In the genomic region with DNA sequence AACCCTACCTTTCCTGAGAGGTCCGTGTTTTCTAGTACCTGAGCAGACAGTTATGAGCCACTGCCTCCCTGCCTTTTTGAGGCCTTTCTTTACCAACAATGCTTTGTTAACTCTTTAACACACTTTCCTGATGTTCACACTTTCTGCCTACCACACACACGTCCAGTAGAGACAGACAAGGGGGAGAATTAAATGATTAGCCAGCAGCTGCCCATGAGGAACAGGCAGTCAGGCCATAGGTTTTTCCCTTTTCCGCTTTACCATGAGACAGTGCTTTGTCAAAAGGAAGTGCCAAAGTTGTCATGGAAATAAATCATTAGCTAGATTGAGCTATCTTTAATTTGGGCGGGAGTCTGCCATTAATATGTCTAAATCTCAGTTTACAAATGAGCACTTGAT, we compare ENCODE assay signal across 17 cellular contexts.
DNase-seq lines count a peak whose midpoint lies in the region; ATAC-seq and TF ChIP-seq lines count a peak whose summit lies in the region.
"Had no signal": no experiment of that assay in that cellular context is flagged by ENCODE, and none has a peak within 500 bp of the region (broad histone marks: within the 10 kb centered on the region; RNA-seq: fewer than 3 reads in every experiment).

No MANE protein-coding gene starts in this region.

- H3K27ac Mint-ChIP-seq in CD8-positive, alpha-beta memory T cell, result peak overlapping the region; percentile 69 to 99 (median 94)
- H3K27ac Mint-ChIP-seq in T-cell (peak overlapping the region; percentile 94 to 98), nephron progenitor cell (peak overlapping the region; percentile 64)

- WGBS in mesendoderm (ENCODE audit: extremely low coverage, insufficient coverage, low lambda C conversion rate), result no CpG with 5 or more reads among the region's 4 CpGs

- no peak overlapping the region for H4K8ac ChIP-seq in mesendoderm (ENCODE audit: low read depth, low read length)

- no peaks in the 10 kb centered on the region for H3K36me3 ChIP-seq in CD8-positive, alpha-beta memory T cell (ENCODE audit: insufficient read depth, low read length)
- no peaks in the 10 kb centered on the region for H3K36me3 ChIP-seq in mesendoderm (ENCODE audit: control insufficient read depth, insufficient read depth, low read length)
- H3K36me3 ChIP-seq: SJSA1 had no signal

- no peak overlapping the region for H3K56ac ChIP-seq in mesendoderm (ENCODE audit: low read length)

- peaks cover 12% of the 10 kb centered on the region for H3K79me2 ChIP-seq in mesendoderm (ENCODE audit: control insufficient read depth, insufficient read depth, low read length)

- CTCF ChIA-PET in CD8-positive, alpha-beta memory T cell (lab: Charles Lee), result interaction anchor here (15.2 kb wide), 1 partner anchor 102 kb away, joined by 269 read pairs; the partner anchor contains the start of gene PITPNC1
- CTCF ChIA-PET in T-cell (lab: Charles Lee), result interaction anchor here in 1 of 2 donors (1.4 kb wide), 1 partner anchor 103 kb away, joined by 4 read pairs; no protein-coding TSS in a partner anchor

- H3K79me1 ChIP-seq in mesendoderm (ENCODE audit: low read length), result peaks cover 18% of the 10 kb centered on the region

- TF ChIP-seq CTCF in dorsolateral prefrontal cortex (IDR thresholded peaks at IDR 0.05 in 54 of 56, conservative IDR thresholded peaks at IDR 0.05 in 2 of 56; ENCODE audit: low read depth in 1 of 56, partially characterized antibody in 56 of 56) (no peak), nephron progenitor cell (IDR thresholded peaks at IDR 0.05) (no peak), omental fat pad (IDR thresholded peaks at IDR 0.05) (no peak)

- no peaks in the 10 kb centered on the region for H3K9me3 Mint-ChIP-seq in CD8-positive, alpha-beta memory T cell
- no peaks in the 10 kb centered on the region for H3K9me3 Mint-ChIP-seq in T-cell
- H3K9me3 Mint-ChIP-seq in nephron progenitor cell, result no peaks in the 10 kb centered on the region

- POLR2A ChIA-PET in CD8-positive, alpha-beta memory T cell (lab: Charles Lee), result interaction anchor here (1.6 to 5.1 kb wide), 2 partner anchors 37 to 101 kb away, joined by 5 to 38 read pairs; no protein-coding TSS in a partner anchor
- POLR2A ChIA-PET in T-cell (lab: Charles Lee), result no interaction called here

- H3K27ac ChIP-seq in CD8-positive, alpha-beta memory T cell (ENCODE audit: low read depth, low read length), result peak overlapping the region; percentile 36
- H3K27ac ChIP-seq in dorsolateral prefrontal cortex (peak overlapping the region in 54 of 59 donors; percentile 15 to 97 (median 84)), mesendoderm (ENCODE audit: low read depth, low read length) (no peak overlapping the region)
- H3K27ac ChIP-seq: SJSA1 had no signal

- no peak for DNase-seq in CD8-positive, alpha-beta memory T cell
- no peak for DNase-seq in T-cell
- no peak for DNase-seq in dorsolateral prefrontal cortex
- no peak for DNase-seq in nephron progenitor cell
- DNase-seq in omental fat pad (ENCODE audit: low spot score), result no peak
- no peak for DNase-seq in mesendoderm
- DNase-seq in DMS53 treated with DMSO at 0.1 percent for 48 hours (lab: John Stamatoyannopoulos, UW; ENCODE audit: unreplicated experiment), result no peak
- DNase-seq: Calu3, cortex of kidney, foreskin melanocyte, kidney, NCI-H146, NCI-H82, small intestine, trophoblast cell had no signal

- H3K9ac ChIP-seq in mesendoderm (ENCODE audit: low read length), result no peak overlapping the region

- H3K4me3 ChIP-seq in CD8-positive, alpha-beta memory T cell (ENCODE audit: low read length), result no peak overlapping the region
- H3K4me3 ChIP-seq in dorsolateral prefrontal cortex, result no peak overlapping the region
- no peak overlapping the region for H3K4me3 ChIP-seq in mesendoderm (ENCODE audit: low read length)
- H3K4me3 ChIP-seq: SJSA1 had no signal

- peaks cover 76 to 87% (median 86%) of the 10 kb centered on the region in 3 donors for H3K4me1 Mint-ChIP-seq in CD8-positive, alpha-beta memory T cell
- H3K4me1 Mint-ChIP-seq in T-cell, result peaks cover 76 to 87% (median 84%) of the 10 kb centered on the region in 3 donors
- H3K4me1 Mint-ChIP-seq in nephron progenitor cell, result peaks cover 64% of the 10 kb centered on the region

- no peaks in the 10 kb centered on the region for H3K27me3 ChIP-seq in CD8-positive, alpha-beta memory T cell (ENCODE audit: insufficient read depth, low read length, poor library complexity, severe bottlenecking)
- H3K27me3 ChIP-seq in dorsolateral prefrontal cortex (no peaks in the 10 kb centered on the region), mesendoderm (ENCODE audit: insufficient read depth, low read length, poor library complexity) (no peaks in the 10 kb centered on the region)
- H3K27me3 ChIP-seq: SJSA1 had no signal

- peaks cover 67% of the 10 kb centered on the region for H3K4me1 ChIP-seq in CD8-positive, alpha-beta memory T cell (ENCODE audit: insufficient read depth, low read length)
- peaks cover 2% of the 10 kb centered on the region for H3K4me1 ChIP-seq in mesendoderm (ENCODE audit: control insufficient read depth, low read depth, low read length)

- H3K4me3 Mint-ChIP-seq in CD8-positive, alpha-beta memory T cell, result peak overlapping the region; percentile 38 to 85 (median 68)
- peak overlapping the region; percentile 31 to 80 (median 77) for H3K4me3 Mint-ChIP-seq in T-cell
- H3K4me3 Mint-ChIP-seq in nephron progenitor cell, result no peak overlapping the region

- H2BK15ac ChIP-seq in mesendoderm (replicated peaks; ENCODE audit: low read depth), result no peak overlapping the region

- ATAC-seq in T-cell (replicated peaks in 1 of 4), result no peak
- no peak for ATAC-seq in HG03095 (IDR thresholded peaks at IDR 0.05; ENCODE audit: unreplicated experiment)
- no peak for ATAC-seq in omental fat pad (ENCODE audit: low FRiP score)

- no peaks in the 10 kb centered on the region for H3K27me3 Mint-ChIP-seq in CD8-positive, alpha-beta memory T cell
- H3K27me3 Mint-ChIP-seq in T-cell, result no peaks in the 10 kb centered on the region
- peaks cover 6% of the 10 kb centered on the region for H3K27me3 Mint-ChIP-seq in nephron progenitor cell (ENCODE audit: low read depth, poor library complexity)

- H3K4ac ChIP-seq in mesendoderm (ENCODE audit: low read depth, low read length), result no peak overlapping the region

- H3K18ac ChIP-seq in mesendoderm (ENCODE audit: low read length), result no peak overlapping the region

- no peaks in the 10 kb centered on the region for H3K9me3 ChIP-seq in CD8-positive, alpha-beta memory T cell (ENCODE audit: low read length)
- H3K9me3 ChIP-seq: SJSA1 had no signal

- H3K36me3 Mint-ChIP-seq in CD8-positive, alpha-beta memory T cell, result peaks cover 0 to 7% (median 4%) of the 10 kb centered on the region in 3 donors
- H3K36me3 Mint-ChIP-seq in T-cell (peaks cover 6% of the 10 kb centered on the region), nephron progenitor cell (ENCODE audit: low read depth) (no peaks in the 10 kb centered on the region)

- no peak overlapping the region for H3K23ac ChIP-seq in mesendoderm (ENCODE audit: low read length)

- intact Hi-C loops in dorsolateral prefrontal cortex (cut with DNase I), result no loop called here

- no peak overlapping the region for H2AK5ac ChIP-seq in mesendoderm (ENCODE audit: low read length)

- H2BK5ac ChIP-seq in mesendoderm (ENCODE audit: low read length), result no peak overlapping the region

- no peak overlapping the region for H3K4me2 ChIP-seq in mesendoderm (ENCODE audit: low read length)

- H2BK120ac ChIP-seq in mesendoderm (ENCODE audit: low read depth, low read length), result no peak overlapping the region

- no peak overlapping the region for H4K5ac ChIP-seq in mesendoderm (ENCODE audit: low read length)
